In genomic region chr3:16203671-16204629, GRCh38 we compare ENCODE assay signal across 22 cellular contexts. TPM values are rescaled to one million over a fixed set of nuclear protein-coding genes. Genes with fewer than 3 reads are reported as not detected.
DNase-seq lines count a peak whose midpoint lies in the region; ATAC-seq and TF ChIP-seq lines count a peak whose summit lies in the region.
"Had no signal": no experiment of that assay in that cellular context is flagged by ENCODE, and none has a peak within 500 bp of the region (broad histone marks: within the 10 kb centered on the region; RNA-seq: fewer than 3 reads in every experiment).

No MANE protein-coding gene starts in this region.

- peak overlapping the region; percentile 62 for H3K27ac Mint-ChIP-seq in activated T-cell treated with anti-CD3 and anti-CD28 coated beads, Interleukin-2, amount 50 U/mL, for 24 hours
- H3K27ac Mint-ChIP-seq in WTC11, result no peak overlapping the region
- H3K27ac Mint-ChIP-seq: CD8-positive, alpha-beta T cell; dendritic cell treated with granulocyte-macrophage colony-stimulating factor and Interleukin-4, amounts not matched to agents 40 ng/mL and 50 ng/mL, for 4 days had no signal

- CTCF ChIA-PET in WTC11 (lab: Charles Lee), result interaction anchor here (0.6 to 1.8 kb wide), 5 partner anchors 8 to 229 kb away, joined by 3 to 6 read pairs (median 4); no protein-coding TSS in a partner anchor

- peak overlapping the region; percentile 61 for H3K27ac ChIP-seq in layer of hippocampus (ENCODE audit: low read depth, low read length)
- peak overlapping the region; percentile 21 to 50 for H3K27ac ChIP-seq in testis
- no peak overlapping the region for H3K27ac ChIP-seq in colonic mucosa
- H3K27ac ChIP-seq in left ventricle myocardium inferior (replicated peaks), result no peak overlapping the region
- H3K27ac ChIP-seq: A549, ascending aorta, psoas muscle, SJCRH30, stomach, uterus had no signal

- DNase-seq in activated T-cell treated with anti-CD3 and anti-CD28 coated beads, Interleukin-2, amount 50 U/mL, for 24 hours, result no peak
- DNase-seq in activated T-cell treated with anti-CD3 and anti-CD28 coated beads, Interleukin-2, amount 50 U/mL, for 4 hours, result no peak
- DNase-seq in WTC11 (ENCODE audit: low spot score) (no peak), testis (peak; percentile 85), colonic mucosa (no peak), left ventricle myocardium inferior (no peak)
- DNase-seq: activated CD4-positive, CD25-positive, alpha-beta regulatory T cell treated with anti-CD3 and anti-CD28 coated beads, Interleukin-2, amount 50 U/mL, for 72 hours; activated naive CD4-positive, alpha-beta T cell treated with Interleukin-2 at 50 U/mL for 16 hours; CD8-positive, alpha-beta T cell; erythroblast; naive thymus-derived CD8-positive, alpha-beta T cell; NCI-H1930; NCI-H526; psoas muscle; SJCRH30; stomach; uterus had no signal

- WGBS in testis, 2 donors, result 56 to 81% methylated on average over 3 to 6 of the region's 6 CpGs

- H3K4me3 Mint-ChIP-seq in activated T-cell treated with anti-CD3 and anti-CD28 coated beads, Interleukin-2, amount 50 U/mL, for 24 hours, result no peak overlapping the region
- no peak overlapping the region for H3K4me3 Mint-ChIP-seq in activated T-cell treated with anti-CD3 and anti-CD28 coated beads, Interleukin-2, amount 50 U/mL, for 4 hours
- no peak overlapping the region for H3K4me3 Mint-ChIP-seq in WTC11
- H3K4me3 Mint-ChIP-seq: CD8-positive, alpha-beta T cell; dendritic cell treated with granulocyte-macrophage colony-stimulating factor and Interleukin-4, amounts not matched to agents 40 ng/mL and 50 ng/mL, for 4 days; naive thymus-derived CD8-positive, alpha-beta T cell had no signal

- H3K27me3 Mint-ChIP-seq in activated T-cell treated with anti-CD3 and anti-CD28 coated beads, Interleukin-2, amount 50 U/mL, for 24 hours, result peaks cover 6% of the 10 kb centered on the region
- peaks cover 11% of the 10 kb centered on the region for H3K27me3 Mint-ChIP-seq in activated T-cell treated with anti-CD3 and anti-CD28 coated beads, Interleukin-2, amount 50 U/mL, for 4 hours (ENCODE audit: low read depth)
- H3K27me3 Mint-ChIP-seq in WTC11 (ENCODE audit: low read depth), result peaks cover 6% of the 10 kb centered on the region
- H3K27me3 Mint-ChIP-seq: dendritic cell treated with granulocyte-macrophage colony-stimulating factor and Interleukin-4, amounts not matched to agents 40 ng/mL and 50 ng/mL, for 4 days had no signal

- peaks cover 46% of the 10 kb centered on the region for H3K4me1 Mint-ChIP-seq in activated T-cell treated with anti-CD3 and anti-CD28 coated beads, Interleukin-2, amount 50 U/mL, for 24 hours (ENCODE audit: low read depth)
- no peaks in the 10 kb centered on the region for H3K4me1 Mint-ChIP-seq in activated T-cell treated with anti-CD3 and anti-CD28 coated beads, Interleukin-2, amount 50 U/mL, for 4 hours (ENCODE audit: low read depth)
- peaks cover 13% of the 10 kb centered on the region for H3K4me1 Mint-ChIP-seq in WTC11
- H3K4me1 Mint-ChIP-seq: naive thymus-derived CD8-positive, alpha-beta T cell had no signal

- H3K4me3 ChIP-seq in testis, result no peak overlapping the region
- no peak overlapping the region for H3K4me3 ChIP-seq in colonic mucosa
- no peak overlapping the region for H3K4me3 ChIP-seq in left ventricle myocardium inferior
- H3K4me3 ChIP-seq: A549, ascending aorta, psoas muscle, SJCRH30, stomach, uterus had no signal

- intact Hi-C loops in testis (cut with DNase I; ENCODE audit: low total_unique reads) (no loop called here), colonic mucosa (cut with DNase I) (no loop called here), left ventricle myocardium inferior (cut with micrococcal nuclease) (no loop called here)

- ATAC-seq in activated T-cell treated with anti-CD3 and anti-CD28 coated beads, Interleukin-2, amount 50 U/mL, for 4 hours, result no peak
- ATAC-seq in WTC11 (peak; percentile 54), HG02885 (IDR thresholded peaks at IDR 0.05; ENCODE audit: poor library complexity, unreplicated experiment) (no peak)
- ATAC-seq: A549; CD8-positive, alpha-beta T cell; naive thymus-derived CD8-positive, alpha-beta T cell had no signal

- no peak overlapping the region for H3K9ac ChIP-seq in colonic mucosa (ENCODE audit: low read depth in 2 of 2, low read length in 2 of 2)

- H3K36me3 ChIP-seq in testis (ENCODE audit: low read depth, missing control alignments) (no peaks in the 10 kb centered on the region), colonic mucosa (no peaks in the 10 kb centered on the region), left ventricle myocardium inferior (peaks cover 9% of the 10 kb centered on the region)
- H3K36me3 ChIP-seq: SJCRH30, uterus had no signal

- H3K9me3 Mint-ChIP-seq in activated T-cell treated with anti-CD3 and anti-CD28 coated beads, Interleukin-2, amount 50 U/mL, for 24 hours, result no peaks in the 10 kb centered on the region
- no peaks in the 10 kb centered on the region for H3K9me3 Mint-ChIP-seq in activated T-cell treated with anti-CD3 and anti-CD28 coated beads, Interleukin-2, amount 50 U/mL, for 4 hours
- peaks cover 6% of the 10 kb centered on the region for H3K9me3 Mint-ChIP-seq in WTC11
- H3K9me3 Mint-ChIP-seq: CD8-positive, alpha-beta T cell; dendritic cell treated with granulocyte-macrophage colony-stimulating factor and Interleukin-4, amounts not matched to agents 40 ng/mL and 50 ng/mL, for 4 days; naive thymus-derived CD8-positive, alpha-beta T cell had no signal

- POLR2A ChIA-PET in WTC11 (lab: Charles Lee), result interaction anchor here (0.7 to 0.9 kb wide), 2 partner anchors 15 to 453 kb away, joined by 3 to 4 read pairs; no protein-coding TSS in a partner anchor

- H3K4me1 ChIP-seq in testis (peaks cover 11% of the 10 kb centered on the region), colonic mucosa (no peaks in the 10 kb centered on the region), left ventricle myocardium inferior (no peaks in the 10 kb centered on the region)
- H3K4me1 ChIP-seq: A549, ascending aorta, psoas muscle, SJCRH30, stomach, uterus had no signal

- H3K27me3 ChIP-seq in layer of hippocampus (ENCODE audit: control insufficient read depth, insufficient read depth, low read length) (no peaks in the 10 kb centered on the region), testis (no peaks in the 10 kb centered on the region), colonic mucosa (no peaks in the 10 kb centered on the region), left ventricle myocardium inferior (ENCODE audit: low read depth) (no peaks in the 10 kb centered on the region)
- H3K27me3 ChIP-seq: ascending aorta, SJCRH30, uterus had no signal

- no peaks in the 10 kb centered on the region for H3K9me3 ChIP-seq in testis
- H3K9me3 ChIP-seq in colonic mucosa, result no peaks in the 10 kb centered on the region
- H3K9me3 ChIP-seq in left ventricle myocardium inferior (replicated peaks), result no peaks in the 10 kb centered on the region
- H3K9me3 ChIP-seq: A549, ascending aorta, psoas muscle, SJCRH30, stomach, uterus had no signal

- no peak for TF ChIP-seq POLR2A in testis (IDR thresholded peaks at IDR 0.05)

- no peaks in the 10 kb centered on the region for H3K36me3 Mint-ChIP-seq in activated T-cell treated with anti-CD3 and anti-CD28 coated beads, Interleukin-2, amount 50 U/mL, for 24 hours (ENCODE audit: low read depth)
- H3K36me3 Mint-ChIP-seq in activated T-cell treated with anti-CD3 and anti-CD28 coated beads, Interleukin-2, amount 50 U/mL, for 4 hours (ENCODE audit: insufficient read depth), result no peaks in the 10 kb centered on the region
- H3K36me3 Mint-ChIP-seq in WTC11, result no peaks in the 10 kb centered on the region
- H3K36me3 Mint-ChIP-seq: CD8-positive, alpha-beta T cell; naive thymus-derived CD8-positive, alpha-beta T cell had no signal

- TF ChIP-seq CTCF in WTC11 (IDR thresholded peaks at IDR 0.05), result no peak
- no peak for TF ChIP-seq CTCF in testis (IDR thresholded peaks at IDR 0.05)
- no peak for TF ChIP-seq CTCF in colonic mucosa (IDR thresholded peaks at IDR 0.05)
- no peak for TF ChIP-seq CTCF in left ventricle myocardium inferior (IDR thresholded peaks at IDR 0.05; ENCODE audit: borderline replicate concordance)

TF ChIP-seq in WTC11, 78 proteins besides CTCF, POLR2A, EP300 and RAD21:
- TF ChIP-seq ATF1 (CRISPR knock-in tag; IDR thresholded peaks at IDR 0.05) (no peak), MYBL2 (CRISPR knock-in tag; IDR thresholded peaks at IDR 0.05) (no peak)

RNA-seq across cellular contexts. Expression of gene GALNT15, which starts 29.5 kb away (rescaled TPM):
- total RNA-seq in activated T-cell treated with anti-CD3 and anti-CD28 coated beads, Interleukin-2, amount 50 U/mL, for 4 hours, result not detected
- total RNA-seq in WTC11 (2021) (0.15 to 0.21 TPM (median 0.18 TPM) in 3 replicates), testis (10 to 100 TPM in 1 of 2 donors, 1 to 10 TPM in 1; 6.6 to 13.0 TPM), colonic mucosa (1 to 10 TPM; 2.1 to 4.5 TPM), left ventricle myocardium inferior (6.6 TPM)
- polyA plus RNA-seq in testis (ENCODE audit: insufficient read depth, low read depth, low replicate concordance), result 16.5 TPM
- total RNA-seq: CD8-positive, alpha-beta T cell; naive thymus-derived CD8-positive, alpha-beta T cell had no signal
- polyA plus RNA-seq: naive thymus-derived CD8-positive, alpha-beta T cell had no signal

Comparison
In these comparisons a context has a peak if more than half of its experiments do, and no peak if none do; other contexts are left out.
1. H3K27ac ChIP-seq: peak in layer of hippocampus (single experiment) and testis (2 of 2); none in colonic mucosa (single experiment) and left ventricle myocardium inferior (single experiment).